Comparison of ENCODE assay signal across 23 cellular contexts in the genomic region with DNA sequence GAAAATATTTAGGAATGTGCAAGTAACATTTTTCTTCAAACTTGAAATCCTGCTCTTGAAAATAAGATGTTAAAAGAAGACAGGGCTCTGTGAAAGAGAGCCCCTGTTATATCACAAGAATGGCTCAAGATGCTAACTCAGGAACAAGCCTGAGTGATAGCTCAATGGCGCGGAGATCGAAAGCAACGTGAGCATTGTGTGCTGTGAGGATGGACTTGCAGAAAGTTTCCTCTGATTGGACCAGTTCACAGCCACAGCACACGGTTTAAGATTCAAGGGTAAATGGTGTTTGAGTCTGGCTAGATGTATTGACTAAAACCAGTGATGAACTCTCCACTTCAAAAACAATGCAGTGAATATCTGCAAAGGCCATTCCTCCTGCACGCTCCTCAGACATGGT.
"Had no signal": no experiment of that assay in that cellular context is flagged by ENCODE, and none has a peak within 500 bp of the region (broad histone marks: within the 10 kb centered on the region; RNA-seq: fewer than 3 reads in every experiment).

No MANE protein-coding gene starts in this region.

- H3K4me1 ChIP-seq: Peyer's patch, SJSA1 had no signal

- H3K4me2 ChIP-seq: KMS-11 had no signal

- H3K27ac ChIP-seq: HL-60, KMS-11, Peyer's patch, SJSA1, SK-N-MC had no signal

- H3K9me3 ChIP-seq: Peyer's patch had no signal

- ATAC-seq: K562, PC-3, Right ventricle myocardium inferior had no signal

- H3K4me3 ChIP-seq: K562, Peyer's patch, SJSA1, SK-N-MC had no signal

- DNase-seq: Kasumi-1, MV-4-11, NCI-H1048, NCI-H1105, NCI-H146, NCI-H1694 treated with DMSO at 0.1 percent for 48 hours, NCI-H1930, NCI-H2081, NCI-H2107, NCI-H2227 treated with DMSO at 0.1 percent for 48 hours, NCI-H524, NCI-H526 treated with DMSO at 0.1 percent for 48 hours, NCI-H748 treated with DMSO at 0.1 percent for 48 hours, PC-3, Peyer's patch, SHP77 treated with DMSO at 0.1 percent for 48 hours had no signal

- H3K36me3 ChIP-seq: Peyer's patch, SJSA1 had no signal

- H3K27me3 ChIP-seq: Peyer's patch, SJSA1 had no signal

- FAIRE-seq: HTR-8/SVneo, K562 had no signal

- H3K9ac ChIP-seq: KMS-11 had no signal
